Comparison of ENCODE assay signal across 28 cellular contexts in genomic region chr20:64051033-64051452, GRCh38. TPM values are rescaled to one million over a fixed set of nuclear protein-coding genes. Genes with fewer than 3 reads are reported as not detected.
DNase-seq lines count a peak whose midpoint lies in the region; ATAC-seq, FAIRE-seq and TF ChIP-seq lines count a peak whose summit lies in the region.
"Had no signal": no experiment of that assay in that cellular context is flagged by ENCODE, and none has a peak within 500 bp of the region (broad histone marks: within the 10 kb centered on the region; RNA-seq: fewer than 3 reads in every experiment).

No MANE protein-coding gene starts in this region.

- intact Hi-C loops in ascending aorta (cut with DNase I) (no loop called here), HepG2 (cut with micrococcal nuclease; ENCODE audit: unreplicated experiment) (no loop called here)

- H3K27ac ChIP-seq in BLaER1 (no peak overlapping the region), ascending aorta (peak overlapping the region; percentile 31 to 48), HepG2 (ENCODE audit: extremely low read length, insufficient read depth, low read length) (peak overlapping the region; percentile 68), skeletal muscle tissue (ENCODE audit: low read depth, low read length) (peak overlapping the region; percentile 70)
- H3K27ac ChIP-seq: C4-2B had no signal

- H3K36me3 ChIP-seq in BLaER1 (no peaks in the 10 kb centered on the region), ascending aorta (no peaks in the 10 kb centered on the region), HepG2 (replicated peaks in 1 of 2; ENCODE audit: control insufficient read depth in 1 of 2, insufficient read depth in 2 of 2, low read length in 2 of 2) (no peaks in the 10 kb centered on the region), skeletal muscle tissue (ENCODE audit: control insufficient read depth in 3 of 3, insufficient read depth in 3 of 3, low read length in 3 of 3) (peaks cover 0 to 2% (median 0%) of the 10 kb centered on the region in 3 donors)

- TF ChIP-seq EP300 in HepG2 (IDR thresholded peaks at IDR 0.05; ENCODE audit: low read depth in 2 of 2, low read length in 2 of 2) (no peak), HepG2 (CRISPR knock-in tag; IDR thresholded peaks at IDR 0.05; ENCODE audit: borderline replicate concordance) (no peak)

- CTCF ChIA-PET in HepG2 (lab: Yijun Ruan, JAX; ENCODE audit: low intra/inter-chr PET ratio, low total read pairs): no interaction called here

- TF ChIP-seq POLR2A in HepG2 (IDR thresholded peaks at IDR 0.05; ENCODE audit: insufficient read depth in 1 of 2, low read depth in 2 of 2, low read length in 2 of 2): no peak

- peaks cover 4% of the 10 kb centered on the region for H3K79me2 ChIP-seq in HepG2 (ENCODE audit: insufficient read depth, low read length)

- no TSS peak for BruUV-seq in HepG2 (replicated peaks; lab: Mats Ljungman, UMichigan)

- peaks cover 12% of the 10 kb centered on the region for H4K20me1 ChIP-seq in BLaER1
- no peaks in the 10 kb centered on the region for H4K20me1 ChIP-seq in HepG2 (ENCODE audit: insufficient read depth, low read length)

- TF ChIP-seq CTCF in ascending aorta (IDR thresholded peaks at IDR 0.05) (no peak), HepG2 (CRISPR knock-in tag; IDR thresholded peaks at IDR 0.05) (no peak)

- peak overlapping the region; percentile 94 for H3K4me2 ChIP-seq in BLaER1
- H3K4me2 ChIP-seq in HepG2 (ENCODE audit: low read depth, low read length): peak overlapping the region; percentile 98

- DNase-seq in ascending aorta (ENCODE audit: low spot score in 2 of 2) (no peak), HepG2 (ENCODE audit: low spot score) (no peak), NCI-H510A (lab: John Stamatoyannopoulos, UW) (no peak)
- DNase-seq in activated CD4-positive, alpha-beta T cell treated with anti-CD3 and anti-CD28 coated beads, Interleukin-2, amount 50 U/mL, for 48 hours: no peak
- DNase-seq: activated CD4-positive, alpha-beta T cell treated with anti-CD3 and anti-CD28 coated beads for 36 hours; activated CD8-positive, alpha-beta memory T cell treated with anti-CD3 and anti-CD28 coated beads, Interleukin-2, amount 10 ng/mL, durations not matched to agents 7 days and 5 days; cerebellar nuclear complex; effector CD8-positive, alpha-beta T cell; NCI-H1092 treated with DMSO at 0.1 percent for 48 hours; NCI-H2029; NCI-H345; PC-3; posterior cingulate gyrus; SIG-M5; stimulated activated CD4-positive, alpha-beta T cell treated with anti-CD3 and anti-CD28 coated beads, Interleukin-4, amount 100 ng/mL, for 24 hours; stimulated activated naive CD8-positive, alpha-beta T cell treated with anti-CD3 and anti-CD28 coated beads, Interleukin-15, Interleukin-2, amounts not matched to agents 100 U/mL and 50 U/mL, for 24 hours; T-helper 1 cell had no signal

- H2AFZ ChIP-seq in HepG2 (ENCODE audit: low read length): no peak overlapping the region

- 44% methylated on average over 11 of the region's 11 CpGs for WGBS in HepG2 (ENCODE audit: low lambda C conversion rate)

- no peak for TF ChIP-seq RAD21 in HepG2 (CRISPR knock-in tag; IDR thresholded peaks at IDR 0.05)

- in situ Hi-C loops in HepG2 (cut with HindIII; ENCODE audit: extremely low pct_ligation_motif_present, low pct_unique_long_range_greater_than_20kb): no loop called here

- POLR2A ChIA-PET in HepG2 (lab: Yijun Ruan, JAX): interaction anchor here (0.6 to 9.4 kb wide), 14 partner anchors 8 to 393 kb away, joined by 3 to 252 read pairs (median 5); partner anchors contain the start of genes C20orf204, OPRL1, PRPF6 and RGS19

- H3K4me1 ChIP-seq in BLaER1: peaks cover 75% of the 10 kb centered on the region
- H3K4me1 ChIP-seq in ascending aorta: peaks cover 0 to 3% of the 10 kb centered on the region in 2 donors
- peaks cover 69% of the 10 kb centered on the region for H3K4me1 ChIP-seq in HepG2 (ENCODE audit: insufficient read depth, low read length)
- peaks cover 0 to 20% (median 12%) of the 10 kb centered on the region in 3 donors for H3K4me1 ChIP-seq in skeletal muscle tissue (ENCODE audit: control insufficient read depth in 3 of 3, insufficient read depth in 3 of 3, low read length in 3 of 3)

- H3K9me3 ChIP-seq in BLaER1 (no peaks in the 10 kb centered on the region), ascending aorta (no peaks in the 10 kb centered on the region), HepG2 (ENCODE audit: low read length) (no peaks in the 10 kb centered on the region), skeletal muscle tissue (ENCODE audit: control insufficient read depth in 3 of 3, low read length in 3 of 3) (no peaks in the 10 kb centered on the region)

- ATAC-seq in HepG2 (no peak), GM21529 (IDR thresholded peaks at IDR 0.05; ENCODE audit: unreplicated experiment) (no peak), SK-N-SH treated with all-trans-retinoic acid at 6 μM for 48 hours (no peak)
- ATAC-seq: activated CD4-positive, alpha-beta T cell treated with anti-CD3 and anti-CD28 coated beads for 36 hours; activated CD8-positive, alpha-beta memory T cell treated with anti-CD3 and anti-CD28 coated beads, Interleukin-2, amount 10 ng/mL, durations not matched to agents 7 days and 5 days; activated naive CD4-positive, alpha-beta T cell treated with anti-CD3 and anti-CD28 coated beads, Interleukin-2, amount 50 U/mL, for 72 hours; activated T-helper 17 cell treated with anti-CD3 and anti-CD28 coated beads, Interleukin-2, amount 50 U/mL, for 72 hours; PC-3; stimulated activated naive CD8-positive, alpha-beta T cell treated with anti-CD3 and anti-CD28 coated beads, Interleukin-15, Interleukin-2, amounts not matched to agents 100 U/mL and 50 U/mL, for 24 hours had no signal

- no peak overlapping the region for H3K4me3 ChIP-seq in BLaER1
- H3K4me3 ChIP-seq in ascending aorta: no peak overlapping the region
- peak overlapping the region; percentile 65 to 88 (median 77); a peak in 5 of 6 replicates for H3K4me3 ChIP-seq in HepG2 (replicated peaks in 1 of 3; ENCODE audit: insufficient read depth in 1 of 3, low read depth in 2 of 3, low read length in 3 of 3)
- H3K4me3 ChIP-seq in skeletal muscle tissue (ENCODE audit: low read length in 3 of 3): no peak overlapping the region

- H3K27me3 ChIP-seq in BLaER1 (peaks cover 84% of the 10 kb centered on the region), ascending aorta (peaks cover 13% of the 10 kb centered on the region), HepG2 (ENCODE audit: control insufficient read depth in 1 of 2, insufficient read depth in 2 of 2, low read length in 2 of 2) (no peaks in the 10 kb centered on the region; a peak in 1 of 5 replicates), skeletal muscle tissue (ENCODE audit: control insufficient read depth in 3 of 3, insufficient read depth in 3 of 3, low read length in 3 of 3) (peaks cover 48 to 75% (median 74%) of the 10 kb centered on the region in 3 donors)

- no peak overlapping the region for H3K9ac ChIP-seq in BLaER1
- H3K9ac ChIP-seq in HepG2 (ENCODE audit: insufficient read depth, low read depth, low read length): peak overlapping the region; percentile 79
- H3K9ac ChIP-seq in skeletal muscle tissue (ENCODE audit: low read depth in 1 of 3, low read length in 3 of 3): peak overlapping the region in 2 of 3 donors; percentile 23 to 57

- no peak for FAIRE-seq in HepG2 (lab: Jason Lieb, UNC)
- FAIRE-seq: astrocyte, GM19239, TTC549 had no signal

RNA-seq across cellular contexts. Expression of gene SOX18, which starts 1.6 kb away (rescaled TPM):
- 244 TPM for total RNA-seq in ascending aorta
- 1.3 and 1.9 TPM in 2 replicates for total RNA-seq in HepG2 (2016; rRNA removed; fragmentation: Illumina TruSeq; extraction: Trizol)
- total RNA-seq in HepG2 (2016; cell fraction: cytosol; rRNA removed; fragmentation: Illumina TruSeq; extraction: Trizol; ENCODE audit: low read depth): 1.1 and 1.6 TPM in 2 replicates
- 0.94 and 1.8 TPM in 2 replicates for total RNA-seq in HepG2 (2016; cell fraction: insoluble cytoplasmic fraction; rRNA removed; fragmentation: Illumina TruSeq; extraction: Trizol)
- 2.7 and 3.0 TPM in 2 replicates for total RNA-seq in HepG2 (2016; cell fraction: membrane; rRNA removed; fragmentation: Illumina TruSeq; extraction: Trizol)
- 1.4 and 2.1 TPM in 2 replicates for total RNA-seq in HepG2 (2016; cell fraction: nucleus; rRNA removed; fragmentation: Illumina TruSeq; extraction: Trizol)
- polyA plus RNA-seq in HepG2 (2011; rRNA removed): 1.6 and 2.0 TPM in 2 replicates
- polyA plus RNA-seq in HepG2 (2011; cell fraction: cytosol; rRNA removed): 1.1 and 2.3 TPM in 2 replicates
- 8.4 and 10.3 TPM in 2 replicates for polyA plus RNA-seq in HepG2 (2011; cell fraction: nucleus; rRNA removed)
- polyA plus RNA-seq in HepG2 (2012): 2.4 and 3.1 TPM in 2 replicates
- 1.8 and 1.9 TPM in 2 replicates for polyA plus RNA-seq in HepG2 (2016; cell fraction: cytosol; fragmentation: Illumina TruSeq; extraction: Trizol; ENCODE audit: low read depth)
- polyA plus RNA-seq in HepG2 (2016; cell fraction: insoluble cytoplasmic fraction; fragmentation: Illumina TruSeq; extraction: Trizol; ENCODE audit: low read depth): 7.2 and 8.4 TPM in 2 replicates
- 3.3 and 4.0 TPM in 2 replicates for polyA plus RNA-seq in HepG2 (2016; cell fraction: membrane; fragmentation: Illumina TruSeq; extraction: Trizol; ENCODE audit: low read depth)
- polyA plus RNA-seq in HepG2 (2016; cell fraction: nucleus; fragmentation: Illumina TruSeq; extraction: Trizol; ENCODE audit: insufficient read depth, low read depth): 9.0 and 10.0 TPM in 2 replicates
- 0.28 and 1.8 TPM in 2 replicates for polyA minus RNA-seq in HepG2 (2011; rRNA and poly(A)+ RNA removed; ENCODE audit: low replicate concordance)
- 1.9 and 4.0 TPM in 2 replicates for polyA minus RNA-seq in HepG2 (2011; cell fraction: cytosol; rRNA and poly(A)+ RNA removed)
- 0.77 and 0.87 TPM in 2 replicates for polyA minus RNA-seq in HepG2 (2011; cell fraction: nucleus; rRNA and poly(A)+ RNA removed)
- 3.7 TPM for total RNA-seq in skeletal muscle tissue
- total RNA-seq: activated CD4-positive, alpha-beta T cell treated with anti-CD3 and anti-CD28 coated beads for 36 hours; mononuclear cell had no signal

RNA-seq across cellular contexts. Expression of gene TCEA2, which starts 12.0 kb away (rescaled TPM):
- 61.4 TPM for total RNA-seq in ascending aorta
- 25.9 and 33.7 TPM in 2 replicates for total RNA-seq in HepG2 (2016; rRNA removed; fragmentation: Illumina TruSeq; extraction: Trizol)
- total RNA-seq in HepG2 (2016; cell fraction: cytosol; rRNA removed; fragmentation: Illumina TruSeq; extraction: Trizol; ENCODE audit: low read depth): 58.0 and 75.2 TPM in 2 replicates
- total RNA-seq in HepG2 (2016; cell fraction: insoluble cytoplasmic fraction; rRNA removed; fragmentation: Illumina TruSeq; extraction: Trizol): 25.2 and 31.6 TPM in 2 replicates
- 54.3 and 70.5 TPM in 2 replicates for total RNA-seq in HepG2 (2016; cell fraction: membrane; rRNA removed; fragmentation: Illumina TruSeq; extraction: Trizol)
- total RNA-seq in HepG2 (2016; cell fraction: nucleus; rRNA removed; fragmentation: Illumina TruSeq; extraction: Trizol): 19.6 and 25.2 TPM in 2 replicates
- 28.1 and 36.8 TPM in 2 replicates for polyA plus RNA-seq in HepG2 (2011; rRNA removed)
- 22.9 and 25.9 TPM in 2 replicates for polyA plus RNA-seq in HepG2 (2011; cell fraction: cytosol; rRNA removed)
- polyA plus RNA-seq in HepG2 (2011; cell fraction: nucleus; rRNA removed): 101 and 106 TPM in 2 replicates
- polyA plus RNA-seq in HepG2 (2012): 70.9 and 75.4 TPM in 2 replicates
- polyA plus RNA-seq in HepG2 (2016; cell fraction: cytosol; fragmentation: Illumina TruSeq; extraction: Trizol; ENCODE audit: low read depth): 308 and 317 TPM in 2 replicates
- 54.5 and 74.5 TPM in 2 replicates for polyA plus RNA-seq in HepG2 (2016; cell fraction: insoluble cytoplasmic fraction; fragmentation: Illumina TruSeq; extraction: Trizol; ENCODE audit: low read depth)
- polyA plus RNA-seq in HepG2 (2016; cell fraction: membrane; fragmentation: Illumina TruSeq; extraction: Trizol; ENCODE audit: low read depth): 232 and 236 TPM in 2 replicates
- 80.5 and 83.8 TPM in 2 replicates for polyA plus RNA-seq in HepG2 (2016; cell fraction: nucleus; fragmentation: Illumina TruSeq; extraction: Trizol; ENCODE audit: insufficient read depth, low read depth)
- polyA minus RNA-seq in HepG2 (2011; rRNA and poly(A)+ RNA removed; ENCODE audit: low replicate concordance): 42.1 and 65.5 TPM in 2 replicates
- polyA minus RNA-seq in HepG2 (2011; cell fraction: cytosol; rRNA and poly(A)+ RNA removed): 21.6 and 27.5 TPM in 2 replicates
- polyA minus RNA-seq in HepG2 (2011; cell fraction: nucleus; rRNA and poly(A)+ RNA removed): 32.7 and 36.6 TPM in 2 replicates
- total RNA-seq in skeletal muscle tissue: 8.4 TPM

RNA-seq across cellular contexts. Expression of gene C20orf204, which starts 15.1 kb away (rescaled TPM):
- total RNA-seq in ascending aorta (not detected), HepG2 (2016; rRNA removed; fragmentation: Illumina TruSeq; extraction: Trizol) (36.8 and 80.0 TPM in 2 replicates), skeletal muscle tissue (0.52 TPM)
- 48.6 and 61.3 TPM in 2 replicates for total RNA-seq in HepG2 (2016; cell fraction: cytosol; rRNA removed; fragmentation: Illumina TruSeq; extraction: Trizol; ENCODE audit: low read depth)
- 39.0 and 80.0 TPM in 2 replicates for total RNA-seq in HepG2 (2016; cell fraction: insoluble cytoplasmic fraction; rRNA removed; fragmentation: Illumina TruSeq; extraction: Trizol)
- 57.5 and 77.5 TPM in 2 replicates for total RNA-seq in HepG2 (2016; cell fraction: membrane; rRNA removed; fragmentation: Illumina TruSeq; extraction: Trizol)
- total RNA-seq in HepG2 (2016; cell fraction: nucleus; rRNA removed; fragmentation: Illumina TruSeq; extraction: Trizol): 68.2 and 72.7 TPM in 2 replicates
- 22.1 and 27.2 TPM in 2 replicates for polyA plus RNA-seq in HepG2 (2011; rRNA removed)
- polyA plus RNA-seq in HepG2 (2011; cell fraction: cytosol; rRNA removed): 22.8 and 58.2 TPM in 2 replicates
- 143 and 193 TPM in 2 replicates for polyA plus RNA-seq in HepG2 (2011; cell fraction: nucleus; rRNA removed)
- polyA plus RNA-seq in HepG2 (2012): 13.4 and 16.2 TPM in 2 replicates
- 59.0 and 74.0 TPM in 2 replicates for polyA plus RNA-seq in HepG2 (2016; cell fraction: cytosol; fragmentation: Illumina TruSeq; extraction: Trizol; ENCODE audit: low read depth)
- 48.7 and 49.5 TPM in 2 replicates for polyA plus RNA-seq in HepG2 (2016; cell fraction: insoluble cytoplasmic fraction; fragmentation: Illumina TruSeq; extraction: Trizol; ENCODE audit: low read depth)
- polyA plus RNA-seq in HepG2 (2016; cell fraction: membrane; fragmentation: Illumina TruSeq; extraction: Trizol; ENCODE audit: low read depth): 58.9 and 64.4 TPM in 2 replicates
- polyA plus RNA-seq in HepG2 (2016; cell fraction: nucleus; fragmentation: Illumina TruSeq; extraction: Trizol; ENCODE audit: insufficient read depth, low read depth): 152 and 164 TPM in 2 replicates
- polyA minus RNA-seq in HepG2 (2011; rRNA and poly(A)+ RNA removed; ENCODE audit: low replicate concordance): 1.8 and 19.7 TPM in 2 replicates
- polyA minus RNA-seq in HepG2 (2011; cell fraction: cytosol; rRNA and poly(A)+ RNA removed): 15.0 and 21.9 TPM in 2 replicates
- polyA minus RNA-seq in HepG2 (2011; cell fraction: nucleus; rRNA and poly(A)+ RNA removed): 21.8 and 31.2 TPM in 2 replicates

RNA-seq across cellular contexts. Expression of gene RGS19, which starts 28.3 kb away (rescaled TPM):
- total RNA-seq in ascending aorta: 109 TPM
- 10.2 and 10.7 TPM in 2 replicates for total RNA-seq in HepG2 (2016; rRNA removed; fragmentation: Illumina TruSeq; extraction: Trizol)
- total RNA-seq in HepG2 (2016; cell fraction: cytosol; rRNA removed; fragmentation: Illumina TruSeq; extraction: Trizol; ENCODE audit: low read depth): 8.3 and 13.6 TPM in 2 replicates
- total RNA-seq in HepG2 (2016; cell fraction: insoluble cytoplasmic fraction; rRNA removed; fragmentation: Illumina TruSeq; extraction: Trizol): 9.9 and 10.3 TPM in 2 replicates
- 24.1 and 24.7 TPM in 2 replicates for total RNA-seq in HepG2 (2016; cell fraction: membrane; rRNA removed; fragmentation: Illumina TruSeq; extraction: Trizol)
- 7.0 and 7.6 TPM in 2 replicates for total RNA-seq in HepG2 (2016; cell fraction: nucleus; rRNA removed; fragmentation: Illumina TruSeq; extraction: Trizol)
- polyA plus RNA-seq in HepG2 (2011; rRNA removed): 11.9 and 14.7 TPM in 2 replicates
- polyA plus RNA-seq in HepG2 (2011; cell fraction: cytosol; rRNA removed): 11.7 and 19.3 TPM in 2 replicates
- polyA plus RNA-seq in HepG2 (2011; cell fraction: nucleus; rRNA removed): 12.6 and 13.6 TPM in 2 replicates
- 4.4 and 6.8 TPM in 2 replicates for polyA plus RNA-seq in HepG2 (2012)
- polyA plus RNA-seq in HepG2 (2016; cell fraction: cytosol; fragmentation: Illumina TruSeq; extraction: Trizol; ENCODE audit: low read depth): 18.0 and 22.1 TPM in 2 replicates
- 14.2 and 16.6 TPM in 2 replicates for polyA plus RNA-seq in HepG2 (2016; cell fraction: insoluble cytoplasmic fraction; fragmentation: Illumina TruSeq; extraction: Trizol; ENCODE audit: low read depth)
- 25.0 and 29.7 TPM in 2 replicates for polyA plus RNA-seq in HepG2 (2016; cell fraction: membrane; fragmentation: Illumina TruSeq; extraction: Trizol; ENCODE audit: low read depth)
- 9.7 and 10.6 TPM in 2 replicates for polyA plus RNA-seq in HepG2 (2016; cell fraction: nucleus; fragmentation: Illumina TruSeq; extraction: Trizol; ENCODE audit: insufficient read depth, low read depth)
- polyA minus RNA-seq in HepG2 (2011; rRNA and poly(A)+ RNA removed; ENCODE audit: low replicate concordance): 15.8 and 18.5 TPM in 2 replicates
- 8.1 and 9.1 TPM in 2 replicates for polyA minus RNA-seq in HepG2 (2011; cell fraction: cytosol; rRNA and poly(A)+ RNA removed)
- polyA minus RNA-seq in HepG2 (2011; cell fraction: nucleus; rRNA and poly(A)+ RNA removed): 4.5 and 5.5 TPM in 2 replicates
- 5.2 TPM for total RNA-seq in skeletal muscle tissue

RNA-seq across cellular contexts. Expression of gene OPRL1, which starts 28.8 kb away (rescaled TPM):
- 0.21 TPM for total RNA-seq in ascending aorta
- 0.27 and 0.35 TPM in 2 replicates for total RNA-seq in HepG2 (2016; rRNA removed; fragmentation: Illumina TruSeq; extraction: Trizol)
- not detected in 2 replicates for total RNA-seq in HepG2 (2016; cell fraction: cytosol; rRNA removed; fragmentation: Illumina TruSeq; extraction: Trizol; ENCODE audit: low read depth)
- total RNA-seq in HepG2 (2016; cell fraction: insoluble cytoplasmic fraction; rRNA removed; fragmentation: Illumina TruSeq; extraction: Trizol): 0.16 and 0.56 TPM in 2 replicates
- total RNA-seq in HepG2 (2016; cell fraction: membrane; rRNA removed; fragmentation: Illumina TruSeq; extraction: Trizol): 0.12 and 0.14 TPM in 2 replicates
- 0.25 and 0.28 TPM in 2 replicates for total RNA-seq in HepG2 (2016; cell fraction: nucleus; rRNA removed; fragmentation: Illumina TruSeq; extraction: Trizol)
- 0.71 and 0.77 TPM in 2 replicates for polyA plus RNA-seq in HepG2 (2011; rRNA removed)
- 0.37 and 0.86 TPM in 2 replicates for polyA plus RNA-seq in HepG2 (2011; cell fraction: cytosol; rRNA removed)
- polyA plus RNA-seq in HepG2 (2011; cell fraction: nucleus; rRNA removed): 0.99 and 1.1 TPM in 2 replicates
- 0.28 and 0.56 TPM in 2 replicates for polyA plus RNA-seq in HepG2 (2012)
- not detected in 2 replicates for polyA plus RNA-seq in HepG2 (2016; cell fraction: cytosol; fragmentation: Illumina TruSeq; extraction: Trizol; ENCODE audit: low read depth)
- 0.32 and 0.40 TPM in 2 replicates for polyA plus RNA-seq in HepG2 (2016; cell fraction: insoluble cytoplasmic fraction; fragmentation: Illumina TruSeq; extraction: Trizol; ENCODE audit: low read depth)
- polyA plus RNA-seq in HepG2 (2016; cell fraction: membrane; fragmentation: Illumina TruSeq; extraction: Trizol; ENCODE audit: low read depth): 0.08 TPM in 1 of 2 replicates, not detected in the other
- 0.33 and 0.61 TPM in 2 replicates for polyA plus RNA-seq in HepG2 (2016; cell fraction: nucleus; fragmentation: Illumina TruSeq; extraction: Trizol; ENCODE audit: insufficient read depth, low read depth)
- polyA minus RNA-seq in HepG2 (2011; rRNA and poly(A)+ RNA removed; ENCODE audit: low replicate concordance): 0.14 and 3.0 TPM in 2 replicates
- 0.59 and 0.62 TPM in 2 replicates for polyA minus RNA-seq in HepG2 (2011; cell fraction: cytosol; rRNA and poly(A)+ RNA removed)
- 0.13 and 0.25 TPM in 2 replicates for polyA minus RNA-seq in HepG2 (2011; cell fraction: nucleus; rRNA and poly(A)+ RNA removed)
- 0.52 TPM for total RNA-seq in skeletal muscle tissue

Comparison
In these comparisons a context has a peak if more than half of its experiments do, and no peak if none do; other contexts are left out.
1. H3K4me3 ChIP-seq: peak in HepG2 (3 of 3); none in BLaER1 (single experiment), ascending aorta (0 of 2) and skeletal muscle tissue (0 of 3).
2. RNA of gene SOX18, which starts 1.6 kb away (total RNA-seq): 244 TPM in ascending aorta (single experiment); 3.7 TPM in skeletal muscle tissue (single experiment) and 0.94 to 3.0 TPM in HepG2; every median in the first group is over 10 times any median in the second.
3. RNA of gene C20orf204, which starts 15.1 kb away (total RNA-seq): 36.8 to 80.0 TPM in HepG2; 0.52 TPM in skeletal muscle tissue (single experiment) and not detected in ascending aorta (single experiment); every median in the first group is over 10 times any median in the second.